In the genomic region with DNA sequence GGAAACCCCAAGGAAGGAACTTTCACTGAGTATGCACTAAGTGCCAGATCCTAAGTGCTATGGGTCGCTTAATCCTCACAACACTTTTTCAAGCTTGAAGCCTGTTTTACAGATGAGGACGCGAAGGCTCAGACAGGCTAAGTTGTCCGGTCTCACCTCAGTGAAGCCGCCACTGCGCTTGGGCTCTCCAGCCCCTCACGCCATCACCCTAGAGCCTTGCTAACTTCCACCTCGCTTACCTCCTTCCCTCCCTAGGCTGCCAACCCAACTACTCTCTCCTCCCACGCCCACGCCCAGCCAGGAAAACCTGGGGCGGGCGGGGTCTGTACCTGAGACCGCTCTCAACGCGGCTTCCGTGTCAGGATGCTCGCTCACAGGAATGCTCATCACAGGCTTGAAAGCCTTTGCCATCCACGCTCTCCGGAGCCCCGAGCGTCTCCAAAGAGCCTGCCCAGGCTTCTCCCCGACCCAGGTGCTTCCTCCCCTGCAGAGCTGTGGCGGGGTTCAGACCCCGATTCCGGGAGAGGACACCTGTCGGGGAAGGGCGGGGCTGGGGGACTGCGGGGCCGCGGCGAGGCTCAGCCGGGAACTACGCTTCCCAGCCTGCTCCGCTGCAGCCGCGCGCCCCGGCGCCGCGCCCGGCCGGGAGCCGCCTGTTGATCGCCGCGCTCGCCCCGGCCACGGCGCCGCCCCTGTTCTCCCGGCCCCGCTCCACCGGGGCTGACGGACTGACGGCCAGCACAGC, we compare ENCODE assay signal across 8 cellular contexts. TPM values are rescaled to one million over a fixed set of nuclear protein-coding genes. Genes with fewer than 3 reads are reported as not detected.
DNase-seq lines count a peak whose midpoint lies in the region; ATAC-seq and TF ChIP-seq lines count a peak whose summit lies in the region.

TMOD2 (plus strand) TSS at position 656 of the 745 bp plus-strand sequence. CDS start 14,845 bp downstream, outside the sequence.

- peak within 1 kb of the TSS; percentile 81 for H3K4me3 Mint-ChIP-seq in activated T-helper 17 cell treated with anti-CD3 and anti-CD28 coated beads, Interleukin-2, amount 50 U/mL, for 72 hours
- H3K4me3 Mint-ChIP-seq in natural killer cell (peak within 1 kb of the TSS; percentile 83), type B pancreatic cell (peak within 1 kb of the TSS; percentile 91)

- H3K4me3 ChIP-seq in fibroblast of pulmonary artery (replicated peaks; ENCODE audit: low read depth, low read length): peak within 1 kb of the TSS; percentile 67

- H3K36me3 Mint-ChIP-seq in activated T-helper 17 cell treated with anti-CD3 and anti-CD28 coated beads, Interleukin-2, amount 50 U/mL, for 72 hours (ENCODE audit: low read depth): no peaks in the 10 kb centered on the region
- no peaks in the 10 kb centered on the region for H3K36me3 Mint-ChIP-seq in natural killer cell
- no peaks in the 10 kb centered on the region for H3K36me3 Mint-ChIP-seq in type B pancreatic cell

- H3K4me1 Mint-ChIP-seq in activated T-helper 17 cell treated with anti-CD3 and anti-CD28 coated beads, Interleukin-2, amount 50 U/mL, for 72 hours: peaks cover 34% of the 10 kb centered on the region
- H3K4me1 Mint-ChIP-seq in natural killer cell: peaks cover 6 to 10% of the 10 kb centered on the region in 2 donors
- H3K4me1 Mint-ChIP-seq in type B pancreatic cell (ENCODE audit: unreplicated experiment): peaks cover 5% of the 10 kb centered on the region

- DNase-seq in NCI-H82 (lab: John Stamatoyannopoulos, UW): peak; percentile 57
- no peak for DNase-seq in NCI-H82 treated with DMSO at 0.1 percent for 48 hours (lab: John Stamatoyannopoulos, UW; ENCODE audit: unreplicated experiment)
- peak; percentile 72 to 91 for DNase-seq in NCI-H526 (lab: John Stamatoyannopoulos, UW)
- peak; percentile 31 for DNase-seq in fibroblast of pulmonary artery (ENCODE audit: low read depth)
- DNase-seq in natural killer cell: no peak
- no peak for DNase-seq in type B pancreatic cell (ENCODE audit: extremely low spot score, unreplicated experiment)

- H3K9me3 Mint-ChIP-seq in activated T-helper 17 cell treated with anti-CD3 and anti-CD28 coated beads, Interleukin-2, amount 50 U/mL, for 72 hours: no peaks in the 10 kb centered on the region
- H3K9me3 Mint-ChIP-seq in natural killer cell (no peaks in the 10 kb centered on the region), type B pancreatic cell (no peaks in the 10 kb centered on the region)

- no peak within 1 kb of the TSS for H3K27ac Mint-ChIP-seq in activated T-helper 17 cell treated with anti-CD3 and anti-CD28 coated beads, Interleukin-2, amount 50 U/mL, for 72 hours
- H3K27ac Mint-ChIP-seq in natural killer cell (no peak within 1 kb of the TSS), type B pancreatic cell (peak within 1 kb of the TSS; percentile 68)

- intact Hi-C loops in natural killer cell (cut with micrococcal nuclease): no loop called here

- ATAC-seq in HG02840 (IDR thresholded peaks at IDR 0.05; ENCODE audit: low FRiP score, unreplicated experiment): peak; percentile 69
- ATAC-seq in activated T-helper 17 cell treated with anti-CD3 and anti-CD28 coated beads, Interleukin-2, amount 50 U/mL, for 72 hours (replicated peaks): peak; percentile 82
- peak; percentile 58 to 76 (median 76) for ATAC-seq in natural killer cell

- TF ChIP-seq CTCF in fibroblast of pulmonary artery (IDR thresholded peaks at IDR 0.05; ENCODE audit: low read length, missing control alignments) (no peak), natural killer cell (IDR thresholded peaks at IDR 0.05) (no peak), type B pancreatic cell (conservative IDR thresholded peaks at IDR 0.05) (no peak)

- no peaks in the 10 kb centered on the region for H3K27me3 Mint-ChIP-seq in activated T-helper 17 cell treated with anti-CD3 and anti-CD28 coated beads, Interleukin-2, amount 50 U/mL, for 72 hours
- H3K27me3 Mint-ChIP-seq in natural killer cell (ENCODE audit: low read depth in 2 of 2) (peaks cover 56 to 68% of the 10 kb centered on the region in 2 donors), type B pancreatic cell (peaks cover 78% of the 10 kb centered on the region)

RNA-seq across cellular contexts. Expression of gene TMOD2, which starts in this region (rescaled TPM):
- total RNA-seq in activated T-helper 17 cell treated with anti-CD3 and anti-CD28 coated beads, Interleukin-2, amount 50 U/mL, for 72 hours: 1 to 10 TPM; 2.8 to 3.8 TPM
- total RNA-seq in natural killer cell: 1 to 10 TPM; 1.6 to 4.7 (median 1.6) TPM
- 6.7 and 8.3 TPM in 2 replicates for total RNA-seq in type B pancreatic cell (ENCODE audit: low replicate concordance)

Comparison
In these comparisons a context has a peak if more than half of its experiments do, and no peak if none do; other contexts are left out.
1. DNase-seq: peak in NCI-H82 (single experiment), NCI-H526 (2 of 2) and fibroblast of pulmonary artery (single experiment); none in NCI-H82 treated with DMSO at 0.1 percent for 48 hours (single experiment), natural killer cell (single experiment) and type B pancreatic cell (single experiment).
2. Peak in every context shown above with its lines, with median percentiles within 50 percentile points of each other: ATAC-seq and H3K4me3 Mint-ChIP-seq.